15 cellular contexts compared by ENCODE assay signal in genomic region chr1:147641291-147641690, GRCh38. TPM values are rescaled to one million over a fixed set of nuclear protein-coding genes. Genes with fewer than 3 reads are reported as not detected.
DNase-seq lines count a peak whose midpoint lies in the region; ATAC-seq and TF ChIP-seq lines count a peak whose summit lies in the region.
"Had no signal": no experiment of that assay in that cellular context is flagged by ENCODE, and none has a peak within 500 bp of the region (broad histone marks: within the 10 kb centered on the region; RNA-seq: fewer than 3 reads in every experiment).

No MANE protein-coding gene starts in this region.

- H3K36me3 Mint-ChIP-seq in GM23338 (ENCODE audit: low read depth): peaks cover 6% of the 10 kb centered on the region

- H3K27me3 Mint-ChIP-seq in GM23338 (ENCODE audit: insufficient read depth, low read depth, poor library complexity): peaks cover 4% of the 10 kb centered on the region
- H3K27me3 Mint-ChIP-seq: activated naive CD4-positive, alpha-beta T cell treated with anti-CD3 and anti-CD28 coated beads, Interleukin-2, amount 10 ng/mL, durations not matched to agents 7 days and 5 days; brain had no signal

- no peak overlapping the region for H3K4me3 ChIP-seq in GM23338
- H3K4me3 ChIP-seq in lower lobe of right lung: no peak overlapping the region
- H3K4me3 ChIP-seq: sigmoid colon, testis, uterus had no signal

- peak; percentile 15 for ATAC-seq in GM23338
- peak; percentile 12 to 16 for ATAC-seq in lower lobe of right lung

- H3K4me1 ChIP-seq in GM23338 (ENCODE audit: insufficient read depth) (0 out of 2 replicates have a peak, but pooled peaks cover 4% of the 10 kb centered on the region), lower lobe of right lung (peaks cover 9% of the 10 kb centered on the region)
- H3K4me1 ChIP-seq: testis had no signal

- peaks cover 3% of the 10 kb centered on the region; the same call in 1 of the 2 replicates for H3K36me3 ChIP-seq in GM23338 (ENCODE audit: insufficient read depth)
- peaks cover 6% of the 10 kb centered on the region for H3K36me3 ChIP-seq in lower lobe of right lung
- H3K36me3 ChIP-seq: uterus had no signal

- no peaks in the 10 kb centered on the region for H4K20me1 ChIP-seq in GM23338 (replicated peaks; ENCODE audit: insufficient read depth)

- intact Hi-C loops in lower lobe of right lung (cut with DNase I): no loop called here

- H3K27me3 ChIP-seq in GM23338 (ENCODE audit: insufficient read depth) (no peaks in the 10 kb centered on the region), lower lobe of right lung (ENCODE audit: low read depth) (no peaks in the 10 kb centered on the region)
- H3K27me3 ChIP-seq: sigmoid colon, testis, uterus had no signal

- H3K27ac ChIP-seq in GM23338 (ENCODE audit: low read depth) (peak overlapping the region; percentile 3; the same call in 1 of the 2 replicates), VCaP (peak overlapping the region; percentile 72), lower lobe of right lung (no peak overlapping the region)
- H3K27ac ChIP-seq: sigmoid colon, testis, uterus had no signal

- H3K9me3 Mint-ChIP-seq in GM23338: no peaks in the 10 kb centered on the region
- H3K9me3 Mint-ChIP-seq: activated naive CD4-positive, alpha-beta T cell treated with anti-CD3 and anti-CD28 coated beads, Interleukin-2, amount 10 ng/mL, durations not matched to agents 7 days and 5 days; activated T-helper 1 cell treated with anti-CD3 and anti-CD28 coated beads, Interleukin-12 subunit alpha, Interleukin-12 subunit beta, Interleukin-2, Interleukin-4 antibody, amounts not matched to agents 30 ng/mL and 10 ng/mL and 1 ng/mL, durations not matched to agents 14 hours and 24 hours and 36 hours; brain; nephron had no signal

- H3K27ac Mint-ChIP-seq in GM23338: no peak overlapping the region
- H3K27ac Mint-ChIP-seq: activated naive CD4-positive, alpha-beta T cell treated with anti-CD3 and anti-CD28 coated beads, Interleukin-2, amount 10 ng/mL, durations not matched to agents 7 days and 5 days; activated T-helper 1 cell treated with anti-CD3 and anti-CD28 coated beads, Interleukin-12 subunit alpha, Interleukin-12 subunit beta, Interleukin-2, Interleukin-4 antibody, amounts not matched to agents 30 ng/mL and 10 ng/mL and 1 ng/mL, durations not matched to agents 14 hours and 24 hours and 36 hours; brain; nephron had no signal

- H3K4me2 ChIP-seq in GM23338: no peak overlapping the region

- H3K4me1 Mint-ChIP-seq in GM23338: peaks cover 5% of the 10 kb centered on the region; the same call in 2 of the 3 replicates
- H3K4me1 Mint-ChIP-seq: nephron had no signal

- H3F3A ChIP-seq in GM23338 (replicated peaks; ENCODE audit: low read depth): no peaks in the 10 kb centered on the region

- TF ChIP-seq CTCF in GM23338 (conservative IDR thresholded peaks at IDR 0.05; ENCODE audit: low read depth in 2 of 2) (no peak), VCaP (conservative IDR thresholded peaks at IDR 0.05) (no peak), lower lobe of right lung (IDR thresholded peaks at IDR 0.05) (no peak)

- no peaks in the 10 kb centered on the region for H3K9me2 ChIP-seq in GM23338 (ENCODE audit: insufficient read depth)

- DNase-seq in NCI-H2107 treated with DMSO at 0.1 percent for 48 hours (lab: John Stamatoyannopoulos, UW; ENCODE audit: unreplicated experiment) (peak; percentile 23), NCI-H2107 (lab: John Stamatoyannopoulos, UW) (no peak), GM23338 (ENCODE audit: low spot score) (no peak), lower lobe of right lung (no peak), iPS-NIHi11 (ENCODE audit: low spot score) (no peak), putamen (ENCODE audit: low spot score) (no peak), ureter (ENCODE audit: low spot score) (no peak)
- DNase-seq: sigmoid colon had no signal

- no peak overlapping the region for H3K4me3 Mint-ChIP-seq in GM23338
- H3K4me3 Mint-ChIP-seq: activated naive CD4-positive, alpha-beta T cell treated with anti-CD3 and anti-CD28 coated beads, Interleukin-2, amount 10 ng/mL, durations not matched to agents 7 days and 5 days; activated T-helper 1 cell treated with anti-CD3 and anti-CD28 coated beads, Interleukin-12 subunit alpha, Interleukin-12 subunit beta, Interleukin-2, Interleukin-4 antibody, amounts not matched to agents 30 ng/mL and 10 ng/mL and 1 ng/mL, durations not matched to agents 14 hours and 24 hours and 36 hours; brain; nephron had no signal

- no peak overlapping the region for H2AFZ ChIP-seq in GM23338

- H3K79me2 ChIP-seq in GM23338 (replicated peaks; ENCODE audit: insufficient read depth): no peaks in the 10 kb centered on the region

- no peaks in the 10 kb centered on the region for H3K9me3 ChIP-seq in lower lobe of right lung
- H3K9me3 ChIP-seq: sigmoid colon, testis, uterus had no signal

TF ChIP-seq in GM23338, 12 proteins besides CTCF, POLR2A, EP300 and RAD21:
- TF ChIP-seq EZH2phosphoT487 (IDR thresholded peaks at IDR 0.05; ENCODE audit: unreplicated experiment) (no peak), ETS1 (IDR thresholded peaks at IDR 0.05) (no peak), REST (IDR thresholded peaks at IDR 0.05; ENCODE audit: unreplicated experiment) (no peak)

RNA-seq across cellular contexts. Expression of gene ACP6, which starts 29.0 kb away (rescaled TPM):
- total RNA-seq in GM23338 (2014; rRNA removed; shearing (Covaris generic)): 16.2 and 20.6 TPM in 2 replicates
- polyA plus RNA-seq in GM23338 (2016; fragmentation: Nextera tagmentation; extraction: Ambion mirVana): 22.8 and 26.5 TPM in 2 replicates
- 16.4 TPM for total RNA-seq in lower lobe of right lung
- 64.9 TPM for total RNA-seq in ureter
